9 cellular contexts compared by ENCODE assay signal in the genomic region with DNA sequence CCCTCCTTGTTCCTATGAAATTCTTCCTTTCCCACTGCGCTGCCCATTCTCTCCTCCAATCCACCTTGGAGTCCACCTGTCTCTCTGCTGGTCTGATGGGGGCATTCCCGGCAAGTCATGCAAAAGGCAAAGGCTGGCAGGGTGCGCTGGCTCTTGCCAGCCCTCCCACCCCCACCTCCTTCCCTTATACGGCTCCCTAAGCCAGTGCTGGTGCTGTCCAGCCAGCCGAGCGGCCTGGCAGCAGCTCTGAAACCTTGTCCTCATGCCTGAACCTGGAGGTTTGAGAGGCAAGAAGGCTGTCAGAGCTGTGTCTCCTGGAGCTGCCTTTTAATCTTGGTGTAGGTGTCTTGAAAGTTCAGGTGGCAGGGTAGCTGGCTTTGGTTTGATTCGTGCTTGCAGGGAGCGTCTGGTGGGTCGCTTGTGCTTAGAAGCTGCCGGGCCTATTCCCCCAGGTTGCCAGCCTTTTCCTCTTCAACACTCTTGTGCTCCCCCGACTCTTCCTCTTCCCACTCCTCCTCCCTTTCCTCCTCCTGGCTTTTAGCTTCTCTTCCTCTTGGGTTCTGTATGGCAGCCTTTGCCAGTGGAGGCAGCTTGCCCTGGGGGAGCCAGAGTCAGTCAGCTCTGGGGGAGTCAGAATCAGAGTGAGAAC.
DNase-seq lines count a peak whose midpoint lies in the region; ATAC-seq and TF ChIP-seq lines count a peak whose summit lies in the region.
"Had no signal": no experiment of that assay in that cellular context is flagged by ENCODE, and none has a peak within 500 bp of the region (broad histone marks: within the 10 kb centered on the region; RNA-seq: fewer than 3 reads in every experiment).

No MANE protein-coding gene starts in this region.

- H3K9ac ChIP-seq in duodenal mucosa (ENCODE audit: low read depth in 1 of 2, low read length in 2 of 2): peak overlapping the region; percentile 40 to 61

- peaks cover 0 to 10% of the 10 kb centered on the region in 2 donors for H3K36me3 ChIP-seq in duodenal mucosa (ENCODE audit: control insufficient read depth in 1 of 2, insufficient read depth in 2 of 2, low read length in 2 of 2)

- peak overlapping the region; percentile 65 to 87 for H3K4me3 ChIP-seq in duodenal mucosa (ENCODE audit: low read depth in 1 of 2, low read length in 2 of 2)

- peak overlapping the region; percentile 19 for H3K4me3 Mint-ChIP-seq in memory B cell

- TF ChIP-seq EP300 in Ishikawa (IDR thresholded peaks at IDR 0.05; ENCODE audit: borderline replicate concordance): no peak

- no peak overlapping the region for H3K27ac Mint-ChIP-seq in memory B cell

- DNase-seq in memory B cell (ENCODE audit: low spot score in 2 of 2) (no peak), NOMO-1 (lab: John Stamatoyannopoulos, UW; ENCODE audit: unreplicated experiment in 2 of 2) (no peak), NCI-H1930 (lab: John Stamatoyannopoulos, UW) (no peak)

- H3K36me3 Mint-ChIP-seq in memory B cell: no peaks in the 10 kb centered on the region

- no peaks in the 10 kb centered on the region for H3K9me3 Mint-ChIP-seq in memory B cell

- no peaks in the 10 kb centered on the region for H3K9me3 ChIP-seq in duodenal mucosa (ENCODE audit: control insufficient read depth in 1 of 2, low read length in 2 of 2)

- H3K4me1 ChIP-seq in duodenal mucosa (ENCODE audit: control insufficient read depth in 1 of 2, insufficient read depth in 2 of 2, low read length in 2 of 2): peaks cover 29 to 35% of the 10 kb centered on the region in 2 donors

- TF ChIP-seq RAD21 in Ishikawa (IDR thresholded peaks at IDR 0.05; ENCODE audit: low read depth): no peak

- H3K27ac ChIP-seq in 22Rv1 (peak overlapping the region; percentile 74), duodenal mucosa (ENCODE audit: low read depth, low read length) (no peak overlapping the region)
- H3K27ac ChIP-seq: SK-N-MC had no signal

- peaks cover 7 to 14% of the 10 kb centered on the region in 2 donors for H3K27me3 ChIP-seq in duodenal mucosa (ENCODE audit: control insufficient read depth in 1 of 2, insufficient read depth in 2 of 2, low read length in 2 of 2)

- no peak for TF ChIP-seq CTCF in 22Rv1 (IDR thresholded peaks at IDR 0.05)

- H3K4me1 Mint-ChIP-seq in memory B cell: peaks cover 17% of the 10 kb centered on the region

- no peak for ATAC-seq in memory B cell (ENCODE audit: low read depth)
- no peak for ATAC-seq in HG02642 (IDR thresholded peaks at IDR 0.05; ENCODE audit: poor library complexity, unreplicated experiment)
- no peak for ATAC-seq in GM21717 (IDR thresholded peaks at IDR 0.05; ENCODE audit: unreplicated experiment)

- peaks cover 31% of the 10 kb centered on the region for H3K27me3 Mint-ChIP-seq in memory B cell

TF ChIP-seq in Ishikawa, 13 proteins besides CTCF, POLR2A, EP300 and RAD21:
- TF ChIP-seq, protein P1, sequence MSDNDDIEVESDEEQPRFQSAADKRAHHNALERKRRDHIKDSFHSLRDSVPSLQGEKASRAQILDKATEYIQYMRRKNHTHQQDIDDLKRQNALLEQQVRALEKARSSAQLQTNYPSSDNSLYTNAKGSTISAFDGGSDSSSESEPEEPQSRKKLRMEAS (IDR thresholded peaks at IDR 0.05): no peak
- no peak for TF ChIP-seq ZBTB7A (IDR thresholded peaks at IDR 0.05; ENCODE audit: low read depth)
- TF ChIP-seq, protein P2, sequence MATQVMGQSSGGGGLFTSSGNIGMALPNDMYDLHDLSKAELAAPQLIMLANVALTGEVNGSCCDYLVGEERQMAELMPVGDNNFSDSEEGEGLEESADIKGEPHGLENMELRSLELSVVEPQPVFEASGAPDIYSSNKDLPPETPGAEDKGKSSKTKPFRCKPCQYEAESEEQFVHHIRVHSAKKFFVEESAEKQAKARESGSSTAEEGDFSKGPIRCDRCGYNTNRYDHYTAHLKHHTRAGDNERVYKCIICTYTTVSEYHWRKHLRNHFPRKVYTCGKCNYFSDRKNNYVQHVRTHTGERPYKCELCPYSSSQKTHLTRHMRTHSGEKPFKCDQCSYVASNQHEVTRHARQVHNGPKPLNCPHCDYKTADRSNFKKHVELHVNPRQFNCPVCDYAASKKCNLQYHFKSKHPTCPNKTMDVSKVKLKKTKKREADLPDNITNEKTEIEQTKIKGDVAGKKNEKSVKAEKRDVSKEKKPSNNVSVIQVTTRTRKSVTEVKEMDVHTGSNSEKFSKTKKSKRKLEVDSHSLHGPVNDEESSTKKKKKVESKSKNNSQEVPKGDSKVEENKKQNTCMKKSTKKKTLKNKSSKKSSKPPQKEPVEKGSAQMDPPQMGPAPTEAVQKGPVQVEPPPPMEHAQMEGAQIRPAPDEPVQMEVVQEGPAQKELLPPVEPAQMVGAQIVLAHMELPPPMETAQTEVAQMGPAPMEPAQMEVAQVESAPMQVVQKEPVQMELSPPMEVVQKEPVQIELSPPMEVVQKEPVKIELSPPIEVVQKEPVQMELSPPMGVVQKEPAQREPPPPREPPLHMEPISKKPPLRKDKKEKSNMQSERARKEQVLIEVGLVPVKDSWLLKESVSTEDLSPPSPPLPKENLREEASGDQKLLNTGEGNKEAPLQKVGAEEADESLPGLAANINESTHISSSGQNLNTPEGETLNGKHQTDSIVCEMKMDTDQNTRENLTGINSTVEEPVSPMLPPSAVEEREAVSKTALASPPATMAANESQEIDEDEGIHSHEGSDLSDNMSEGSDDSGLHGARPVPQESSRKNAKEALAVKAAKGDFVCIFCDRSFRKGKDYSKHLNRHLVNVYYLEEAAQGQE (IDR thresholded peaks at IDR 0.05; ENCODE audit: low read depth): peak; percentile 60
